8 cellular contexts compared by ENCODE assay signal in the genomic region with DNA sequence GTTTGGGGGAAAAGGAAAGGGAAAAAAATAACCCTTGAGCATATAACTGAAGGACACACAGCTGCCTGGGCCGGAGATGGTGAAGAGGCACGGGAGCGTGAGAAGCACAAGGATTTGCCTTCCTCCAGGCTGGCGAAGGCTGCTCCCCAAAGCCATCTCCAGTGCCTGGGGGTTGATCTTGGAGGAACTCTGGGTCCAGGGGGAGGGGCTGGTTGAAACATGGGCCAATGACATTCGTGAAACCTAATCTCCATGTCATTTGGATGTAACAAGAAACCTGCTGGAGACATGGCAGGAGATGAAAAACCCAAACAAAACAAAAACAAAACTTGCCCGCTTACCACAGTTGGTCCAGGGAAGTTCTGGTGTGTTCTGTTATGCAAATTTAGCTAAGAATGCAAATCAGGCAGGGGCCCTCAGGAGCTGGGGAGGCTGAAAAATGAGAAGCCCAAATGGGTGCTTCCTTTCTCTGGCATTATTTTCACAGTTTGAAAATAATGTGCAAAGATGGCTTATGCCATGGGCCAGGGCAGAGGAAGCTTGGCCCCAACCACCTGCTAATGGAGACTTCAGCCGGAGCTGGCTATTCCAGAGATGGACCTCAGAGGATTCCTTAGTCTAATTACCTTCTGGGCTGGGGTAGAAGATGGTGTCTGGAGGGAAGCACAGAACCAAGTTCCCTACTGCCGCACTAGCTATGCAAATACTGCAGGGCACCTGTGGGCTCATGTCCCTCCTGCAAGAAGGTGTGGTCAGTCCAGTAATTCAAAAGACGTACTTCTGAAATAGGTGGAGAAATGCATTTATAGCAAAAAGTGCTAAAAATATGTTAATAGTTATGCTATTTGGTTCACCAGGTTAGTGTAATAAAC.
DNase-seq lines count a peak whose midpoint lies in the region; ATAC-seq and TF ChIP-seq lines count a peak whose summit lies in the region.

No MANE protein-coding gene starts in this region.

- CTCF ChIA-PET in OCI-LY7 (lab: Charles Lee; ENCODE audit: unreplicated experiment): interaction anchor here (0.6 kb wide), 1 partner anchor 18 kb away, joined by 6 read pairs; no protein-coding TSS in a partner anchor

- no peaks in the 10 kb centered on the region for H3K27me3 ChIP-seq in iPS-18a (ENCODE audit: control insufficient read depth, insufficient read depth, low read length)

- DNase-seq in Right ventricle myocardium superior (no peak), cardiac septum (ENCODE audit: low spot score) (no peak), OCI-LY7 (ENCODE audit: low spot score) (peak; percentile 52), NCI-H187 (lab: John Stamatoyannopoulos, UW) (no peak), 8988T (no peak)
- DNase-seq in effector CD8-positive, alpha-beta T cell (lab: John Stamatoyannopoulos, UW): no peak

- peak overlapping the region; percentile 60 for H3K4me3 ChIP-seq in OCI-LY7 (ENCODE audit: low read depth, low read length, poor library complexity, severe bottlenecking)
- H3K4me3 ChIP-seq in iPS-18a (ENCODE audit: low read length): peak overlapping the region; percentile 63

- H3K79me2 ChIP-seq in OCI-LY7 (ENCODE audit: insufficient read depth, low read depth, low read length): no peaks in the 10 kb centered on the region

- H3K9me3 ChIP-seq in OCI-LY7 (ENCODE audit: low read length) (0 out of 2 replicates have a peak, but pooled peaks cover 4% of the 10 kb centered on the region), iPS-18a (ENCODE audit: control insufficient read depth, low read depth, low read length) (no peaks in the 10 kb centered on the region)

- peak overlapping the region; percentile 85 for H2AFZ ChIP-seq in OCI-LY7 (ENCODE audit: low read length)

- H3K4me2 ChIP-seq in OCI-LY7 (ENCODE audit: low read length): peak overlapping the region; percentile 79

- no peak for TF ChIP-seq CTCF in OCI-LY7 (conservative IDR thresholded peaks at IDR 0.05; ENCODE audit: low read length)

- BruUV-seq in OCI-LY7 (replicated peaks; lab: Mats Ljungman, UMichigan): no TSS peak

- POLR2A ChIA-PET in OCI-LY7 (lab: Charles Lee): interaction anchor here (1.0 to 2.8 kb wide), 4 partner anchors 9 to 23 kb away, joined by 3 to 13 read pairs (median 4); no protein-coding TSS in a partner anchor

- no peaks in the 10 kb centered on the region for H4K20me1 ChIP-seq in OCI-LY7 (ENCODE audit: insufficient read depth, low read length)

- ATAC-seq in Right ventricle myocardium superior (ENCODE audit: poor library complexity) (peak; percentile 17), HG02763 (IDR thresholded peaks at IDR 0.05; ENCODE audit: unreplicated experiment) (peak; percentile 58)

- H3K9ac ChIP-seq in iPS-18a (ENCODE audit: low read length): peak overlapping the region; percentile 24

- H3K36me3 ChIP-seq in OCI-LY7 (ENCODE audit: insufficient read depth, low read length) (no peaks in the 10 kb centered on the region), iPS-18a (ENCODE audit: control insufficient read depth, low read depth, low read length) (no peaks in the 10 kb centered on the region)

- no peaks in the 10 kb centered on the region for H3K9me2 ChIP-seq in OCI-LY7 (ENCODE audit: insufficient read depth, low read length)

- peak overlapping the region; percentile 88 for H3K27ac ChIP-seq in OCI-LY7 (ENCODE audit: low read depth, low read length, poor library complexity, severe bottlenecking)
- H3K27ac ChIP-seq in iPS-18a (ENCODE audit: low read length): peak overlapping the region; percentile 60

- intact Hi-C loops in Right ventricle myocardium superior (cut with DNase I): no loop called here
- intact Hi-C loops in cardiac septum (cut with DNase I): no loop called here
- intact Hi-C loops in OCI-LY7 (cut with micrococcal nuclease; ENCODE audit: unreplicated experiment): loop anchor here (10.0 kb wide), 1 partner anchor 286 kb away; the partner anchor contains the start of gene VPS4B

- H3K4me1 ChIP-seq in OCI-LY7 (ENCODE audit: insufficient read depth, low read length, poor library complexity, severe bottlenecking) (peaks cover 66% of the 10 kb centered on the region), iPS-18a (ENCODE audit: control insufficient read depth, low read depth, low read length) (peaks cover 8% of the 10 kb centered on the region)
